Comparison of ENCODE assay signal across 1 cellular context in genomic region chr6:169780571-169781091, GRCh38.
TF ChIP-seq lines count a peak whose summit lies in the region.

No MANE protein-coding gene starts in this region.

TF ChIP-seq in HepG2, 621 proteins besides CTCF, POLR2A, EP300 and RAD21 (continued from another document and continues in another):
- no peak for TF ChIP-seq HBP1 (CRISPR knock-in tag; IDR thresholded peaks at IDR 0.05; ENCODE audit: low read depth)
- no peak for TF ChIP-seq SRF (IDR thresholded peaks at IDR 0.05; ENCODE audit: low read depth, low read length)
- TF ChIP-seq, protein P1, sequence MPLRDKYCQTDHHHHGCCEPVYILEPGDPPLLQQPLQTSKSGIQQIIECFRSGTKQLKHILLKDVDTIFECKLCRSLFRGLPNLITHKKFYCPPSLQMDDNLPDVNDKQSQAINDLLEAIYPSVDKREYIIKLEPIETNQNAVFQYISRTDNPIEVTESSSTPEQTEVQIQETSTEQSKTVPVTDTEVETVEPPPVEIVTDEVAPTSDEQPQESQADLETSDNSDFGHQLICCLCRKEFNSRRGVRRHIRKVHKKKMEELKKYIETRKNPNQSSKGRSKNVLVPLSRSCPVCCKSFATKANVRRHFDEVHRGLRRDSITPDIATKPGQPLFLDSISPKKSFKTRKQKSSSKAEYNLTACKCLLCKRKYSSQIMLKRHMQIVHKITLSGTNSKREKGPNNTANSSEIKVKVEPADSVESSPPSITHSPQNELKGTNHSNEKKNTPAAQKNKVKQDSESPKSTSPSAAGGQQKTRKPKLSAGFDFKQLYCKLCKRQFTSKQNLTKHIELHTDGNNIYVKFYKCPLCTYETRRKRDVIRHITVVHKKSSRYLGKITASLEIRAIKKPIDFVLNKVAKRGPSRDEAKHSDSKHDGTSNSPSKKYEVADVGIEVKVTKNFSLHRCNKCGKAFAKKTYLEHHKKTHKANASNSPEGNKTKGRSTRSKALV (CRISPR knock-in tag; IDR thresholded peaks at IDR 0.05) = no peak
- TF ChIP-seq GPN1 (CRISPR knock-in tag; IDR thresholded peaks at IDR 0.05; ENCODE audit: borderline replicate concordance) = no peak
- TF ChIP-seq ZNF766 (CRISPR knock-in tag; IDR thresholded peaks at IDR 0.05; ENCODE audit: borderline replicate concordance) = no peak
- no peak for TF ChIP-seq ATF2 (CRISPR knock-in tag; IDR thresholded peaks at IDR 0.05)
- no peak for TF ChIP-seq TEF (CRISPR knock-in tag; IDR thresholded peaks at IDR 0.05)
- no peak for TF ChIP-seq ZNF326 (CRISPR knock-in tag; IDR thresholded peaks at IDR 0.05; ENCODE audit: borderline replicate concordance)
- TF ChIP-seq, protein P2, sequence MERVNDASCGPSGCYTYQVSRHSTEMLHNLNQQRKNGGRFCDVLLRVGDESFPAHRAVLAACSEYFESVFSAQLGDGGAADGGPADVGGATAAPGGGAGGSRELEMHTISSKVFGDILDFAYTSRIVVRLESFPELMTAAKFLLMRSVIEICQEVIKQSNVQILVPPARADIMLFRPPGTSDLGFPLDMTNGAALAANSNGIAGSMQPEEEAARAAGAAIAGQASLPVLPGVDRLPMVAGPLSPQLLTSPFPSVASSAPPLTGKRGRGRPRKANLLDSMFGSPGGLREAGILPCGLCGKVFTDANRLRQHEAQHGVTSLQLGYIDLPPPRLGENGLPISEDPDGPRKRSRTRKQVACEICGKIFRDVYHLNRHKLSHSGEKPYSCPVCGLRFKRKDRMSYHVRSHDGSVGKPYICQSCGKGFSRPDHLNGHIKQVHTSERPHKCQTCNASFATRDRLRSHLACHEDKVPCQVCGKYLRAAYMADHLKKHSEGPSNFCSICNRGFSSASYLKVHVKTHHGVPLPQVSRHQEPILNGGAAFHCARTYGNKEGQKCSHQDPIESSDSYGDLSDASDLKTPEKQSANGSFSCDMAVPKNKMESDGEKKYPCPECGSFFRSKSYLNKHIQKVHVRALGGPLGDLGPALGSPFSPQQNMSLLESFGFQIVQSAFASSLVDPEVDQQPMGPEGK (CRISPR knock-in tag; IDR thresholded peaks at IDR 0.05) = no peak
- no peak for TF ChIP-seq JDP2 (CRISPR knock-in tag; IDR thresholded peaks at IDR 0.05; ENCODE audit: borderline replicate concordance)
- no peak for TF ChIP-seq ZBTB8A (CRISPR knock-in tag; IDR thresholded peaks at IDR 0.05; ENCODE audit: borderline replicate concordance, low read depth)
- no peak for TF ChIP-seq ATM (IDR thresholded peaks at IDR 0.05; ENCODE audit: borderline replicate concordance)
- TF ChIP-seq ZNF569 (CRISPR knock-in tag; IDR thresholded peaks at IDR 0.05; ENCODE audit: borderline replicate concordance) = no peak
- TF ChIP-seq SMARCE1 (IDR thresholded peaks at IDR 0.05; ENCODE audit: borderline replicate concordance) = no peak
- TF ChIP-seq, protein P3, sequence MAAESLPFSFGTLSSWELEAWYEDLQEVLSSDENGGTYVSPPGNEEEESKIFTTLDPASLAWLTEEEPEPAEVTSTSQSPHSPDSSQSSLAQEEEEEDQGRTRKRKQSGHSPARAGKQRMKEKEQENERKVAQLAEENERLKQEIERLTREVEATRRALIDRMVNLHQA (CRISPR knock-in tag; IDR thresholded peaks at IDR 0.05) = no peak
- TF ChIP-seq SALL1 (CRISPR knock-in tag; IDR thresholded peaks at IDR 0.05) = peak; percentile 23
- no peak for TF ChIP-seq ZNF761 (CRISPR knock-in tag; conservative IDR thresholded peaks at IDR 0.05)
- TF ChIP-seq NONO (IDR thresholded peaks at IDR 0.05) = no peak
- TF ChIP-seq NONO (CRISPR knock-in tag; conservative IDR thresholded peaks at IDR 0.05) = no peak
- TF ChIP-seq ZNF446 (CRISPR knock-in tag; IDR thresholded peaks at IDR 0.05) = no peak
- TF ChIP-seq, protein P4, sequence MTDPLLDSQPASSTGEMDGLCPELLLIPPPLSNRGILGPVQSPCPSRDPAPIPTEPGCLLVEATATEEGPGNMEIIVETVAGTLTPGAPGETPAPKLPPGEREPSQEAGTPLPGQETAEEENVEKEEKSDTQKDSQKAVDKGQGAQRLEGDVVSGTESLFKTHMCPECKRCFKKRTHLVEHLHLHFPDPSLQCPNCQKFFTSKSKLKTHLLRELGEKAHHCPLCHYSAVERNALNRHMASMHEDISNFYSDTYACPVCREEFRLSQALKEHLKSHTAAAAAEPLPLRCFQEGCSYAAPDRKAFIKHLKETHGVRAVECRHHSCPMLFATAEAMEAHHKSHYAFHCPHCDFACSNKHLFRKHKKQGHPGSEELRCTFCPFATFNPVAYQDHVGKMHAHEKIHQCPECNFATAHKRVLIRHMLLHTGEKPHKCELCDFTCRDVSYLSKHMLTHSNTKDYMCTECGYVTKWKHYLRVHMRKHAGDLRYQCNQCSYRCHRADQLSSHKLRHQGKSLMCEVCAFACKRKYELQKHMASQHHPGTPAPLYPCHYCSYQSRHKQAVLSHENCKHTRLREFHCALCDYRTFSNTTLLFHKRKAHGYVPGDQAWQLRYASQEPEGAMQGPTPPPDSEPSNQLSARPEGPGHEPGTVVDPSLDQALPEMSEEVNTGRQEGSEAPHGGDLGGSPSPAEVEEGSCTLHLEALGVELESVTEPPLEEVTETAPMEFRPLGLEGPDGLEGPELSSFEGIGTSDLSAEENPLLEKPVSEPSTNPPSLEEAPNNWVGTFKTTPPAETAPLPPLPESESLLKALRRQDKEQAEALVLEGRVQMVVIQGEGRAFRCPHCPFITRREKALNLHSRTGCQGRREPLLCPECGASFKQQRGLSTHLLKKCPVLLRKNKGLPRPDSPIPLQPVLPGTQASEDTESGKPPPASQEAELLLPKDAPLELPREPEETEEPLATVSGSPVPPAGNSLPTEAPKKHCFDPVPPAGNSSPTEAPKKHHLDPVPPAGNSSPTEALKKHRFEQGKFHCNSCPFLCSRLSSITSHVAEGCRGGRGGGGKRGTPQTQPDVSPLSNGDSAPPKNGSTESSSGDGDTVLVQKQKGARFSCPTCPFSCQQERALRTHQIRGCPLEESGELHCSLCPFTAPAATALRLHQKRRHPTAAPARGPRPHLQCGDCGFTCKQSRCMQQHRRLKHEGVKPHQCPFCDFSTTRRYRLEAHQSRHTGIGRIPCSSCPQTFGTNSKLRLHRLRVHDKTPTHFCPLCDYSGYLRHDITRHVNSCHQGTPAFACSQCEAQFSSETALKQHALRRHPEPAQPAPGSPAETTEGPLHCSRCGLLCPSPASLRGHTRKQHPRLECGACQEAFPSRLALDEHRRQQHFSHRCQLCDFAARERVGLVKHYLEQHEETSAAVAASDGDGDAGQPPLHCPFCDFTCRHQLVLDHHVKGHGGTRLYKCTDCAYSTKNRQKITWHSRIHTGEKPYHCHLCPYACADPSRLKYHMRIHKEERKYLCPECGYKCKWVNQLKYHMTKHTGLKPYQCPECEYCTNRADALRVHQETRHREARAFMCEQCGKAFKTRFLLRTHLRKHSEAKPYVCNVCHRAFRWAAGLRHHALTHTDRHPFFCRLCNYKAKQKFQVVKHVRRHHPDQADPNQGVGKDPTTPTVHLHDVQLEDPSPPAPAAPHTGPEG (CRISPR knock-in tag; IDR thresholded peaks at IDR 0.05) = no peak
- no peak for TF ChIP-seq RARA (CRISPR knock-in tag; IDR thresholded peaks at IDR 0.05)
- no peak for TF ChIP-seq HINFP (CRISPR knock-in tag; IDR thresholded peaks at IDR 0.05; ENCODE audit: low read depth)
- no peak for TF ChIP-seq SP5 (CRISPR knock-in tag; IDR thresholded peaks at IDR 0.05; ENCODE audit: borderline replicate concordance, low read depth)
- TF ChIP-seq CBX1 (IDR thresholded peaks at IDR 0.05; ENCODE audit: low read depth) = no peak
- TF ChIP-seq, protein P5, sequence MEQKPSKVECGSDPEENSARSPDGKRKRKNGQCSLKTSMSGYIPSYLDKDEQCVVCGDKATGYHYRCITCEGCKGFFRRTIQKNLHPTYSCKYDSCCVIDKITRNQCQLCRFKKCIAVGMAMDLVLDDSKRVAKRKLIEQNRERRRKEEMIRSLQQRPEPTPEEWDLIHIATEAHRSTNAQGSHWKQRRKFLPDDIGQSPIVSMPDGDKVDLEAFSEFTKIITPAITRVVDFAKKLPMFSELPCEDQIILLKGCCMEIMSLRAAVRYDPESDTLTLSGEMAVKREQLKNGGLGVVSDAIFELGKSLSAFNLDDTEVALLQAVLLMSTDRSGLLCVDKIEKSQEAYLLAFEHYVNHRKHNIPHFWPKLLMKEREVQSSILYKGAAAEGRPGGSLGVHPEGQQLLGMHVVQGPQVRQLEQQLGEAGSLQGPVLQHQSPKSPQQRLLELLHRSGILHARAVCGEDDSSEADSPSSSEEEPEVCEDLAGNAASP (CRISPR knock-in tag; IDR thresholded peaks at IDR 0.05; ENCODE audit: borderline replicate concordance) = no peak
- TF ChIP-seq ZNF770 (CRISPR knock-in tag; IDR thresholded peaks at IDR 0.05) = no peak
- TF ChIP-seq, protein P6, sequence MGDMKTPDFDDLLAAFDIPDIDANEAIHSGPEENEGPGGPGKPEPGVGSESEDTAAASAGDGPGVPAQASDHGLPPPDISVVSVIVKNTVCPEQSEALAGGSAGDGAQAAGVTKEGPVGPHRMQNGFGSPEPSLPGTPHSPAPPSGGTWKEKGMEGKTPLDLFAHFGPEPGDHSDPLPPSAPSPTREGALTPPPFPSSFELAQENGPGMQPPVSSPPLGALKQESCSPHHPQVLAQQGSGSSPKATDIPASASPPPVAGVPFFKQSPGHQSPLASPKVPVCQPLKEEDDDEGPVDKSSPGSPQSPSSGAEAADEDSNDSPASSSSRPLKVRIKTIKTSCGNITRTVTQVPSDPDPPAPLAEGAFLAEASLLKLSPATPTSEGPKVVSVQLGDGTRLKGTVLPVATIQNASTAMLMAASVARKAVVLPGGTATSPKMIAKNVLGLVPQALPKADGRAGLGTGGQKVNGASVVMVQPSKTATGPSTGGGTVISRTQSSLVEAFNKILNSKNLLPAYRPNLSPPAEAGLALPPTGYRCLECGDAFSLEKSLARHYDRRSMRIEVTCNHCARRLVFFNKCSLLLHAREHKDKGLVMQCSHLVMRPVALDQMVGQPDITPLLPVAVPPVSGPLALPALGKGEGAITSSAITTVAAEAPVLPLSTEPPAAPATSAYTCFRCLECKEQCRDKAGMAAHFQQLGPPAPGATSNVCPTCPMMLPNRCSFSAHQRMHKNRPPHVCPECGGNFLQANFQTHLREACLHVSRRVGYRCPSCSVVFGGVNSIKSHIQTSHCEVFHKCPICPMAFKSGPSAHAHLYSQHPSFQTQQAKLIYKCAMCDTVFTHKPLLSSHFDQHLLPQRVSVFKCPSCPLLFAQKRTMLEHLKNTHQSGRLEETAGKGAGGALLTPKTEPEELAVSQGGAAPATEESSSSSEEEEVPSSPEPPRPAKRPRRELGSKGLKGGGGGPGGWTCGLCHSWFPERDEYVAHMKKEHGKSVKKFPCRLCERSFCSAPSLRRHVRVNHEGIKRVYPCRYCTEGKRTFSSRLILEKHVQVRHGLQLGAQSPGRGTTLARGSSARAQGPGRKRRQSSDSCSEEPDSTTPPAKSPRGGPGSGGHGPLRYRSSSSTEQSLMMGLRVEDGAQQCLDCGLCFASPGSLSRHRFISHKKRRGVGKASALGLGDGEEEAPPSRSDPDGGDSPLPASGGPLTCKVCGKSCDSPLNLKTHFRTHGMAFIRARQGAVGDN (CRISPR knock-in tag; IDR thresholded peaks at IDR 0.05) = peak; percentile 44; the same call in 1 of the 2 replicates
- TF ChIP-seq ZNF780A (CRISPR knock-in tag; IDR thresholded peaks at IDR 0.05) = no peak
